In genomic region chr2:239990966-239991365, GRCh38 we compare ENCODE assay signal across 12 cellular contexts. TPM values are rescaled to one million over a fixed set of nuclear protein-coding genes. Genes with fewer than 3 reads are reported as not detected.
"Had no signal": no experiment of that assay in that cellular context is flagged by ENCODE, and none has a peak within 500 bp of the region (broad histone marks: within the 10 kb centered on the region; RNA-seq: fewer than 3 reads in every experiment).

No MANE protein-coding gene starts in this region.

- H3K9me3 ChIP-seq: lower lobe of right lung had no signal

- H3K4me3 ChIP-seq: lower lobe of right lung had no signal

- H3K4me1 ChIP-seq: lower lobe of right lung had no signal

- H3K4me3 Mint-ChIP-seq: activated CD8-positive, alpha-beta memory T cell treated with anti-CD3 and anti-CD28 coated beads, Interleukin-2, amount 10 ng/mL, durations not matched to agents 7 days and 5 days; activated naive CD8-positive, alpha-beta T cell treated with anti-CD3 and anti-CD28 coated beads for 36 hours; activated T-cell treated with anti-CD3 and anti-CD28 coated beads, Interleukin-2, amount 50 U/mL, for 24 hours; naive thymus-derived CD4-positive, alpha-beta T cell had no signal

- H3K4me1 Mint-ChIP-seq: activated CD8-positive, alpha-beta memory T cell treated with anti-CD3 and anti-CD28 coated beads, Interleukin-2, amount 10 ng/mL, durations not matched to agents 7 days and 5 days; activated naive CD8-positive, alpha-beta T cell treated with anti-CD3 and anti-CD28 coated beads for 36 hours had no signal

- H3K27me3 Mint-ChIP-seq: activated CD8-positive, alpha-beta memory T cell treated with anti-CD3 and anti-CD28 coated beads, Interleukin-2, amount 10 ng/mL, durations not matched to agents 7 days and 5 days; activated naive CD8-positive, alpha-beta T cell treated with anti-CD3 and anti-CD28 coated beads for 36 hours; activated T-cell treated with anti-CD3 and anti-CD28 coated beads, Interleukin-2, amount 50 U/mL, for 24 hours; naive thymus-derived CD4-positive, alpha-beta T cell; progenitor cell of endocrine pancreas had no signal

- H3K27ac Mint-ChIP-seq: activated CD8-positive, alpha-beta memory T cell treated with anti-CD3 and anti-CD28 coated beads, Interleukin-2, amount 10 ng/mL, durations not matched to agents 7 days and 5 days; activated naive CD8-positive, alpha-beta T cell treated with anti-CD3 and anti-CD28 coated beads for 36 hours; activated T-cell treated with anti-CD3 and anti-CD28 coated beads, Interleukin-2, amount 50 U/mL, for 24 hours; naive thymus-derived CD4-positive, alpha-beta T cell; progenitor cell of endocrine pancreas had no signal

- H3K27ac ChIP-seq: lower lobe of right lung had no signal

- DNase-seq: activated CD4-positive, alpha-beta T cell treated with anti-CD3 and anti-CD28 coated beads, Interleukin-2, amount 50 U/mL, for 4 hours; activated CD8-positive, alpha-beta memory T cell treated with anti-CD3 and anti-CD28 coated beads, Interleukin-2, amount 10 ng/mL, durations not matched to agents 7 days and 5 days; activated effector memory CD4-positive, alpha-beta T cell treated with Interleukin-2 at 50 U/mL for 16 hours; activated naive CD8-positive, alpha-beta T cell treated with anti-CD3 and anti-CD28 coated beads for 36 hours; activated T-cell treated with anti-CD3 and anti-CD28 coated beads, Interleukin-2, amount 50 U/mL, for 24 hours; aorta; effector CD4-positive, alpha-beta T cell; lower lobe of right lung; stimulated activated CD4-positive, alpha-beta T cell treated with anti-CD3 and anti-CD28 coated beads, Interleukin-12 subunit alpha, Interleukin-12 subunit beta, amount 100 ng/mL, for 4 hours had no signal

- H3K9me3 Mint-ChIP-seq: activated naive CD8-positive, alpha-beta T cell treated with anti-CD3 and anti-CD28 coated beads for 36 hours; activated T-cell treated with anti-CD3 and anti-CD28 coated beads, Interleukin-2, amount 50 U/mL, for 24 hours had no signal

RNA-seq across cellular contexts. Expression of gene OR6B2, which starts 39.3 kb away (rescaled TPM):
- total RNA-seq: activated CD8-positive, alpha-beta memory T cell treated with anti-CD3 and anti-CD28 coated beads, Interleukin-2, amount 10 ng/mL, durations not matched to agents 7 days and 5 days; activated naive CD8-positive, alpha-beta T cell treated with anti-CD3 and anti-CD28 coated beads for 36 hours; aorta; lower lobe of right lung; naive thymus-derived CD4-positive, alpha-beta T cell; progenitor cell of endocrine pancreas; urinary bladder had no signal
- polyA plus RNA-seq: aorta; naive thymus-derived CD4-positive, alpha-beta T cell; urinary bladder had no signal
